In the genomic region with DNA sequence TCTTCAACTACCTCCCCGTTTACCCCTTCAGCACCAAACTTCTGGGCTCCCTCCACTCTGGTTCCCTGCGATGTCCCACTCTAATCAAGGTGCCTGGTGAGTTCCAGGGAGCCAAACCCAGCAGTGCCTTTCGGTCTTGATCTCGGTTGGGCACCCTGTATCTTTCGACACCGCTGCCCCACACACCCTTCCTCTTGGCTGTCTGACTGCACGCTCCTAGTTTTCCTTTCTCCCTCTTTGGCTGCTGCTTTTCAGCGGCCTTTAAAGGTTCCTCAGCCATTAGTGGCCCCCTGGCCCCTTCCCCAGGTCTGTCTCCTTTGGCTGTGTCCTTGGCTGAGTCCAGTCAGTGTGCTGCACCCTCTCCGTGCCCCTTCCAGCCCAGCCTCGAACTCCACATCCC, we compare ENCODE assay signal across 9 cellular contexts. TPM values are rescaled to one million over a fixed set of nuclear protein-coding genes. Genes with fewer than 3 reads are reported as not detected.
DNase-seq lines count a peak whose midpoint lies in the region; ATAC-seq and TF ChIP-seq lines count a peak whose summit lies in the region.
"Had no signal": no experiment of that assay in that cellular context is flagged by ENCODE, and none has a peak within 500 bp of the region (broad histone marks: within the 10 kb centered on the region; RNA-seq: fewer than 3 reads in every experiment).

No MANE protein-coding gene starts in this region.

- no peaks in the 10 kb centered on the region for H3K27me3 ChIP-seq in CD8-positive, alpha-beta T cell (ENCODE audit: insufficient read depth, low read length)
- no peaks in the 10 kb centered on the region for H3K27me3 ChIP-seq in rectal smooth muscle tissue (ENCODE audit: control insufficient read depth, insufficient read depth, low read length)

- H3K9ac ChIP-seq in rectal smooth muscle tissue (ENCODE audit: low read length): peak overlapping the region; percentile 71

- no peak overlapping the region for H3K27ac ChIP-seq in CD8-positive, alpha-beta T cell (ENCODE audit: low read depth, low read length)
- peak overlapping the region; percentile 90 for H3K27ac ChIP-seq in rectal smooth muscle tissue (ENCODE audit: low read depth, low read length)

- peaks cover 4% of the 10 kb centered on the region for H3K36me3 ChIP-seq in CD8-positive, alpha-beta T cell (ENCODE audit: insufficient read depth, low read length)
- H3K36me3 ChIP-seq in rectal smooth muscle tissue (ENCODE audit: control insufficient read depth, insufficient read depth, low read length): peaks cover 11% of the 10 kb centered on the region

- H3K4me1 ChIP-seq in CD8-positive, alpha-beta T cell (ENCODE audit: insufficient read depth, low read length): peaks cover 22% of the 10 kb centered on the region
- no peaks in the 10 kb centered on the region for H3K4me1 ChIP-seq in rectal smooth muscle tissue (ENCODE audit: control insufficient read depth, insufficient read depth, low read length)

- H3K4me3 ChIP-seq in CD8-positive, alpha-beta T cell (ENCODE audit: low read depth, low read length): no peak overlapping the region
- H3K4me3 ChIP-seq in fibroblast of mammary gland (ENCODE audit: control insufficient read depth, low read depth, low read length) (peak overlapping the region; percentile 48), rectal smooth muscle tissue (ENCODE audit: low read length) (peak overlapping the region; percentile 85)

- no peak for DNase-seq in CD8-positive, alpha-beta T cell
- DNase-seq in WTC11 (ENCODE audit: low spot score): no peak
- DNase-seq in fibroblast of mammary gland (ENCODE audit: low read depth): no peak
- DNase-seq in DMS114 treated with DMSO at 0.1 percent for 48 hours (lab: John Stamatoyannopoulos, UW; ENCODE audit: unreplicated experiment): no peak
- DNase-seq in HUDEP-2 (lab: John Stamatoyannopoulos, UW; ENCODE audit: unreplicated experiment in 76 of 76): no peak
- DNase-seq: stimulated activated CD4-positive, alpha-beta T cell treated with anti-CD3 and anti-CD28 coated beads, Interleukin-15, amount 100 ng/mL, for 24 hours had no signal

- peak overlapping the region; percentile 80 for H3K27ac Mint-ChIP-seq in CD8-positive, alpha-beta T cell
- no peak overlapping the region for H3K27ac Mint-ChIP-seq in WTC11

- H3K27me3 Mint-ChIP-seq in CD8-positive, alpha-beta T cell (ENCODE audit: low read depth): no peaks in the 10 kb centered on the region
- H3K27me3 Mint-ChIP-seq in WTC11 (ENCODE audit: low read depth): peaks cover 17% of the 10 kb centered on the region

- peak overlapping the region; percentile 72 for H3K4me3 Mint-ChIP-seq in CD8-positive, alpha-beta T cell
- H3K4me3 Mint-ChIP-seq in WTC11: peak overlapping the region; percentile 71

- CTCF ChIA-PET in CD8-positive, alpha-beta T cell (lab: Charles Lee): no interaction called here
- CTCF ChIA-PET in WTC11 (lab: Charles Lee): no interaction called here

- no peaks in the 10 kb centered on the region for H3K9me3 ChIP-seq in CD8-positive, alpha-beta T cell (ENCODE audit: low read length)

- TF ChIP-seq CTCF in CD8-positive, alpha-beta T cell (IDR thresholded peaks at IDR 0.05): no peak
- no peak for TF ChIP-seq CTCF in WTC11 (IDR thresholded peaks at IDR 0.05)
- TF ChIP-seq CTCF in fibroblast of mammary gland (conservative IDR thresholded peaks at IDR 0.05; ENCODE audit: control insufficient read depth, insufficient read depth, low read depth, low read length): no peak

- no peaks in the 10 kb centered on the region for H3K9me3 Mint-ChIP-seq in CD8-positive, alpha-beta T cell
- no peaks in the 10 kb centered on the region for H3K9me3 Mint-ChIP-seq in WTC11

- peaks cover 37% of the 10 kb centered on the region for H3K4me1 Mint-ChIP-seq in CD8-positive, alpha-beta T cell (ENCODE audit: low read depth)
- peaks cover 23% of the 10 kb centered on the region for H3K4me1 Mint-ChIP-seq in WTC11

- ATAC-seq in CD8-positive, alpha-beta T cell: no peak
- ATAC-seq in WTC11 (no peak), GM21367 (IDR thresholded peaks at IDR 0.05; ENCODE audit: unreplicated experiment) (no peak), GM18909 (IDR thresholded peaks at IDR 0.05; ENCODE audit: poor library complexity, unreplicated experiment) (no peak)

- peaks cover 24% of the 10 kb centered on the region for H3K36me3 Mint-ChIP-seq in CD8-positive, alpha-beta T cell
- no peaks in the 10 kb centered on the region; the same call in 1 of the 2 replicates for H3K36me3 Mint-ChIP-seq in WTC11

- intact Hi-C loops in CD8-positive, alpha-beta T cell (cut with DNase I, micrococcal nuclease): no loop called here

- POLR2A ChIA-PET in CD8-positive, alpha-beta T cell (lab: Charles Lee): interaction anchor here (0.6 to 2.4 kb wide), 2 partner anchors 18 to 122 kb away, joined by 3 to 14 read pairs; partner anchors contain the start of genes ARPC4 and TADA3
- POLR2A ChIA-PET in WTC11 (lab: Charles Lee): interaction anchor here (0.6 kb wide), 1 partner anchor 18 kb away, joined by 3 read pairs; the partner anchor contains the start of gene ARPC4

TF ChIP-seq in WTC11, 78 proteins besides CTCF, POLR2A, EP300 and RAD21:
- TF ChIP-seq SP1 (CRISPR knock-in tag; conservative IDR thresholded peaks at IDR 0.05) (no peak), GABPB1 (CRISPR knock-in tag; IDR thresholded peaks at IDR 0.05) (no peak), ERG (CRISPR knock-in tag; IDR thresholded peaks at IDR 0.05) (no peak), ETV6 (CRISPR knock-in tag; IDR thresholded peaks at IDR 0.05) (no peak), FOXK1 (CRISPR knock-in tag; IDR thresholded peaks at IDR 0.05) (no peak), NFE2L1 (CRISPR knock-in tag; IDR thresholded peaks at IDR 0.05) (no peak), ZNF121 (CRISPR knock-in tag; IDR thresholded peaks at IDR 0.05) (no peak)
- TF ChIP-seq, protein P1, sequence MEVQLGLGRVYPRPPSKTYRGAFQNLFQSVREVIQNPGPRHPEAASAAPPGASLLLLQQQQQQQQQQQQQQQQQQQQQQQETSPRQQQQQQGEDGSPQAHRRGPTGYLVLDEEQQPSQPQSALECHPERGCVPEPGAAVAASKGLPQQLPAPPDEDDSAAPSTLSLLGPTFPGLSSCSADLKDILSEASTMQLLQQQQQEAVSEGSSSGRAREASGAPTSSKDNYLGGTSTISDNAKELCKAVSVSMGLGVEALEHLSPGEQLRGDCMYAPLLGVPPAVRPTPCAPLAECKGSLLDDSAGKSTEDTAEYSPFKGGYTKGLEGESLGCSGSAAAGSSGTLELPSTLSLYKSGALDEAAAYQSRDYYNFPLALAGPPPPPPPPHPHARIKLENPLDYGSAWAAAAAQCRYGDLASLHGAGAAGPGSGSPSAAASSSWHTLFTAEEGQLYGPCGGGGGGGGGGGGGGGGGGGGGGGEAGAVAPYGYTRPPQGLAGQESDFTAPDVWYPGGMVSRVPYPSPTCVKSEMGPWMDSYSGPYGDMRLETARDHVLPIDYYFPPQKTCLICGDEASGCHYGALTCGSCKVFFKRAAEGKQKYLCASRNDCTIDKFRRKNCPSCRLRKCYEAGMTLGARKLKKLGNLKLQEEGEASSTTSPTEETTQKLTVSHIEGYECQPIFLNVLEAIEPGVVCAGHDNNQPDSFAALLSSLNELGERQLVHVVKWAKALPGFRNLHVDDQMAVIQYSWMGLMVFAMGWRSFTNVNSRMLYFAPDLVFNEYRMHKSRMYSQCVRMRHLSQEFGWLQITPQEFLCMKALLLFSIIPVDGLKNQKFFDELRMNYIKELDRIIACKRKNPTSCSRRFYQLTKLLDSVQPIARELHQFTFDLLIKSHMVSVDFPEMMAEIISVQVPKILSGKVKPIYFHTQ (CRISPR knock-in tag; IDR thresholded peaks at IDR 0.05): no peak

RNA-seq across cellular contexts. Expression of gene TTLL3, which starts 0.8 kb away (rescaled TPM):
- total RNA-seq in CD8-positive, alpha-beta T cell: 10 to 100 TPM; 44.6 to 46.2 TPM
- total RNA-seq in WTC11 (2021): 11.1 to 14.7 TPM (median 12.3 TPM) in 3 replicates

RNA-seq across cellular contexts. Expression of gene ARPC4, which starts 18.0 kb away (rescaled TPM):
- total RNA-seq in CD8-positive, alpha-beta T cell: 100 to 1,000 TPM in 1 of 2 experiments, 10 to 100 TPM in 1; 97.7 to 104 TPM
- 127 to 143 TPM (median 133 TPM) in 3 replicates for total RNA-seq in WTC11 (2021)

RNA-seq across cellular contexts. Expression of gene TADA3, which starts 18.6 kb away (rescaled TPM):
- total RNA-seq in CD8-positive, alpha-beta T cell: 10 to 100 TPM in 1 of 2 experiments, 1 to 10 TPM in 1; 9.5 to 11.0 TPM
- total RNA-seq in WTC11 (2021): 49.0 to 57.9 TPM (median 55.9 TPM) in 3 replicates

RNA-seq across cellular contexts. Expression of gene RPUSD3, which starts 33.0 kb away (rescaled TPM):
- 1 to 10 TPM; 5.3 to 6.4 TPM for total RNA-seq in CD8-positive, alpha-beta T cell
- total RNA-seq in WTC11 (2021): 83.0 to 95.5 TPM (median 90.8 TPM) in 3 replicates

RNA-seq across cellular contexts. Expression of gene CAMK1, which starts 41.1 kb away (rescaled TPM):
- total RNA-seq in CD8-positive, alpha-beta T cell: not detected
- 3.1 to 6.6 TPM (median 5.9 TPM) in 3 replicates for total RNA-seq in WTC11 (2021)
